ENCODE assay signal across 17 cellular contexts in the genomic region with DNA sequence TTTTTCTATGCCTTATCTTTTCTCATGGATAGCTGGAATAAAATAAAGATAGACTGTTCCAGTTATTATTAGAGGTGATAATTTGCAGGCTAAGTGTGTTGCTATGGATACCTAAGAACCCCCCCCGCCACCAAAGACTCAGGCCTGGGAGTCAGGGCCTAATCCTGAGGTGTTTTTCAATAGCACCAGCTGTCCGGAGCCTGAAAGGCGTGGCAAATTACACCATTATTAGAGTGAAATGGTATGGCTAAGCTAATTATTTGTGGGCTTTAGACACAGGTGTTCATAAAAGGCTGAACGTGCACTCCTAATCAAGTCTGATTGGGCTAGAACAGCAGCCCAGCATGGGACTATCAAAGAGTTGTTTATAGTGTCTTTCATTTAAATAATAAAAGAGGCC.
"Had no signal": no experiment of that assay in that cellular context is flagged by ENCODE, and none has a peak within 500 bp of the region (broad histone marks: within the 10 kb centered on the region; RNA-seq: fewer than 3 reads in every experiment).

No MANE protein-coding gene starts in this region.

- H3K4me3 ChIP-seq: colonic mucosa, esophagus squamous epithelium had no signal

- H3K79me2 ChIP-seq: parathyroid adenoma had no signal

- H3K36me3 ChIP-seq: colonic mucosa, esophagus squamous epithelium, neutrophil had no signal

- H2AFZ ChIP-seq: parathyroid adenoma had no signal

- H3K27ac ChIP-seq: colonic mucosa, esophagus squamous epithelium, neutrophil, parathyroid adenoma had no signal

- H3K27me3 ChIP-seq: colonic mucosa, esophagus squamous epithelium, neutrophil had no signal

- H3K9ac ChIP-seq: parathyroid adenoma had no signal

- H3K9me3 ChIP-seq: colonic mucosa, esophagus squamous epithelium, neutrophil had no signal

- DNase-seq: activated B cell treated with CpG ODN at 0.5 μM for 24 hours; activated CD4-positive, alpha-beta T cell treated with anti-CD3 and anti-CD28 coated beads, Interleukin-2, amount 10 ng/mL, durations not matched to agents 24 days and 14 days; activated CD8-positive, alpha-beta memory T cell treated with anti-CD3 and anti-CD28 coated beads, Interleukin-2, amount 50 U/mL, for 4 hours; activated CD8-positive, alpha-beta T cell treated with anti-CD3 and anti-CD28 coated beads, Interleukin-2, amount 10 ng/mL, durations not matched to agents 7 days and 5 days; activated effector memory CD4-positive, alpha-beta T cell treated with anti-CD3 and anti-CD28 coated beads, Interleukin-2, amount 50 U/mL, for 16 hours; activated T-cell treated with anti-CD3 and anti-CD28 coated beads, Interleukin-2, amount 50 U/mL, for 48 hours; amniotic stem cell; caudate nucleus; colonic mucosa; effector CD8-positive, alpha-beta T cell; esophagus squamous epithelium; hippocampal formation; mammary epithelial cell; naive B cell; stimulated activated CD4-positive, alpha-beta T cell treated with anti-CD3 and anti-CD28 coated beads, Interleukin-12 subunit alpha, Interleukin-12 subunit beta, amount 100 ng/mL, for 4 hours had no signal
